ENCODE assay signal across 18 cellular contexts in genomic region chr6:82980086-82980485, GRCh38.
DNase-seq lines count a peak whose midpoint lies in the region; ATAC-seq and TF ChIP-seq lines count a peak whose summit lies in the region.
"Had no signal": no experiment of that assay in that cellular context is flagged by ENCODE, and none has a peak within 500 bp of the region (broad histone marks: within the 10 kb centered on the region; RNA-seq: fewer than 3 reads in every experiment).

No MANE protein-coding gene starts in this region.

- no peak for TF ChIP-seq CTCF in choroid plexus epithelial cell (conservative IDR thresholded peaks at IDR 0.05; ENCODE audit: low read depth, low read length)
- TF ChIP-seq CTCF in osteoblast (IDR thresholded peaks at IDR 0.05; ENCODE audit: extremely low read depth, low read depth, low read length), result no peak

- H3K79me2 ChIP-seq in osteoblast (ENCODE audit: insufficient read depth, low read length), result no peaks in the 10 kb centered on the region

- no peaks in the 10 kb centered on the region for H3K9me3 ChIP-seq in osteoblast (ENCODE audit: low read depth, low read length)
- H3K9me3 ChIP-seq: left lung, psoas muscle, testis had no signal

- H3K27me3 ChIP-seq in osteoblast (ENCODE audit: insufficient read depth, low read length), result no peaks in the 10 kb centered on the region
- H3K27me3 ChIP-seq: left lung, testis had no signal

- DNase-seq in Daoy (ENCODE audit: low read depth) (peak; percentile 20), NCI-H2171 treated with DMSO at 0.1 percent for 48 hours (lab: John Stamatoyannopoulos, UW) (peak; percentile 54), choroid plexus epithelial cell (ENCODE audit: low read depth) (peak; percentile 84), osteoblast (ENCODE audit: insufficient read length, low spot score, missing footprints) (no peak), NCI-H2227 treated with DMSO at 0.1 percent for 48 hours (lab: John Stamatoyannopoulos, UW) (no peak), GM19240 (ENCODE audit: insufficient read length, low spot score) (no peak)
- DNase-seq: activated CD8-positive, alpha-beta memory T cell treated with anti-CD3 and anti-CD28 coated beads, Interleukin-2, amount 50 U/mL, for 48 hours; CD8-positive, alpha-beta T cell; hypothalamus; left lung; naive thymus-derived CD4-positive, alpha-beta T cell; NCI-H1092; psoas muscle; T-helper 17 cell; testis had no signal

- peak overlapping the region; percentile 61 for H3K27ac ChIP-seq in osteoblast (ENCODE audit: low read depth, low read length)
- H3K27ac ChIP-seq: left lung, psoas muscle, testis had no signal

- no peak overlapping the region for H3K4me2 ChIP-seq in osteoblast (ENCODE audit: insufficient read depth, low read length)

- no peak overlapping the region for H2AFZ ChIP-seq in osteoblast (ENCODE audit: low read length)

- H3K4me1 ChIP-seq in osteoblast (ENCODE audit: insufficient read depth, low read length), result peaks cover 11% of the 10 kb centered on the region
- H3K4me1 ChIP-seq: left lung, psoas muscle, testis had no signal

- no peaks in the 10 kb centered on the region for H4K20me1 ChIP-seq in osteoblast (ENCODE audit: insufficient read depth, low read length)

- H3K36me3 ChIP-seq in osteoblast (ENCODE audit: insufficient read depth, low read length), result no peaks in the 10 kb centered on the region
- H3K36me3 ChIP-seq: left lung had no signal

- ATAC-seq in HG03095 (IDR thresholded peaks at IDR 0.05; ENCODE audit: unreplicated experiment), result no peak
- ATAC-seq: activated CD4-positive, CD25-positive, alpha-beta regulatory T cell treated with anti-CD3 and anti-CD28 coated beads, Interleukin-2, amount 50 U/mL, for 24 hours; activated naive CD4-positive, alpha-beta T cell treated with anti-CD3 and anti-CD28 coated beads, Interleukin-2, amount 50 U/mL, for 72 hours; CD8-positive, alpha-beta T cell; left lung; naive thymus-derived CD4-positive, alpha-beta T cell; psoas muscle; T-helper 17 cell had no signal

- H3K4me3 ChIP-seq in choroid plexus epithelial cell (ENCODE audit: low read depth, low read length), result no peak overlapping the region
- no peak overlapping the region for H3K4me3 ChIP-seq in osteoblast (ENCODE audit: insufficient read depth, low read length)
- H3K4me3 ChIP-seq: left lung, psoas muscle, testis had no signal

Comparison
In these comparisons a context has a peak if more than half of its experiments do, and no peak if none do; other contexts are left out.
1. DNase-seq: peak in Daoy (single experiment), NCI-H2171 treated with DMSO at 0.1 percent for 48 hours (single experiment) and choroid plexus epithelial cell (single experiment); none in osteoblast (single experiment), NCI-H2227 treated with DMSO at 0.1 percent for 48 hours (single experiment) and GM19240 (single experiment).